Comparison of ENCODE assay signal across 15 cellular contexts in genomic region chr12:50661300-50662120, GRCh38.
DNase-seq lines count a peak whose midpoint lies in the region; ATAC-seq and TF ChIP-seq lines count a peak whose summit lies in the region.
"Had no signal": no experiment of that assay in that cellular context is flagged by ENCODE, and none has a peak within 500 bp of the region (broad histone marks: within the 10 kb centered on the region; RNA-seq: fewer than 3 reads in every experiment).

No MANE protein-coding gene starts in this region.

- H3K4ac ChIP-seq in H9 (ENCODE audit: low read depth, low read length), result no peak overlapping the region

- H4K91ac ChIP-seq in H9 (ENCODE audit: insufficient read length, low read depth, low read length), result no peak overlapping the region

- H2AFZ ChIP-seq in mammary epithelial cell (ENCODE audit: low read depth, low read length) (no peak overlapping the region), H9 (ENCODE audit: low read length) (no peak overlapping the region)
- H2AFZ ChIP-seq: PC-9 had no signal

- no peaks in the 10 kb centered on the region for H3K27me3 Mint-ChIP-seq in activated CD4-positive, alpha-beta memory T cell treated with anti-CD3 and anti-CD28 coated beads, Interleukin-2, amount 10 ng/mL, durations not matched to agents 7 days and 5 days
- H3K27me3 Mint-ChIP-seq in activated CD4-positive, alpha-beta memory T cell treated with anti-CD3 and anti-CD28 coated beads for 36 hours, result no peaks in the 10 kb centered on the region
- no peaks in the 10 kb centered on the region for H3K27me3 Mint-ChIP-seq in CD8-positive, alpha-beta T cell (ENCODE audit: low read depth)
- H3K27me3 Mint-ChIP-seq in H9 (ENCODE audit: low read depth), result no peaks in the 10 kb centered on the region
- H3K27me3 Mint-ChIP-seq: CD8-positive, alpha-beta memory T cell; dendritic cell treated with granulocyte-macrophage colony-stimulating factor and Interleukin-4, amounts not matched to agents 40 ng/mL and 50 ng/mL, for 4 days had no signal

- no peaks in the 10 kb centered on the region for H3K27me3 ChIP-seq in mammary epithelial cell (ENCODE audit: insufficient read depth, low read length)
- H3K27me3 ChIP-seq in CD8-positive, alpha-beta T cell (ENCODE audit: insufficient read depth, low read length), result no peaks in the 10 kb centered on the region
- H3K27me3 ChIP-seq in H9 (ENCODE audit: insufficient read depth, low read length), result no peaks in the 10 kb centered on the region

- CTCF ChIA-PET in activated CD4-positive, alpha-beta memory T cell treated with anti-CD3 and anti-CD28 coated beads, Interleukin-2, amount 10 ng/mL, durations not matched to agents 7 days and 5 days (lab: Charles Lee), result interaction anchor here (0.8 kb wide), 1 partner anchor 103 kb away, joined by 3 read pairs; the partner anchor contains the start of gene ATF1
- CTCF ChIA-PET in activated CD4-positive, alpha-beta memory T cell treated with anti-CD3 and anti-CD28 coated beads for 36 hours (lab: Charles Lee), result no interaction called here
- CTCF ChIA-PET in mammary epithelial cell (lab: Charles Lee; ENCODE audit: low non-redundant PET), result no interaction called here
- CTCF ChIA-PET in CD8-positive, alpha-beta T cell (lab: Charles Lee), result interaction anchor here (0.8 to 1.3 kb wide), 2 partner anchors 11 to 1711 kb away, joined by 3 to 4 read pairs; no protein-coding TSS in a partner anchor

- H3K36me3 ChIP-seq in mammary epithelial cell (ENCODE audit: insufficient read depth, low read length), result peaks cover 4% of the 10 kb centered on the region
- H3K36me3 ChIP-seq in CD8-positive, alpha-beta T cell (ENCODE audit: insufficient read depth, low read length), result peaks cover 7% of the 10 kb centered on the region

- H2BK5ac ChIP-seq in H9 (ENCODE audit: insufficient read length, low read length), result no peak overlapping the region

- DNase-seq in activated CD4-positive, alpha-beta memory T cell treated with anti-CD3 and anti-CD28 coated beads, Interleukin-2, amount 10 ng/mL, durations not matched to agents 7 days and 5 days, result no peak
- DNase-seq in activated CD4-positive, alpha-beta memory T cell treated with anti-CD3 and anti-CD28 coated beads for 36 hours, result no peak
- DNase-seq in globus pallidus (ENCODE audit: low spot score) (peak; percentile 73), mammary epithelial cell (no peak), H9 (no peak)
- DNase-seq in CD8-positive, alpha-beta T cell, result no peak
- DNase-seq: CD8-positive, alpha-beta memory T cell; HFFc6; PC-9 had no signal

- no peaks in the 10 kb centered on the region for H3K9me3 Mint-ChIP-seq in activated CD4-positive, alpha-beta memory T cell treated with anti-CD3 and anti-CD28 coated beads, Interleukin-2, amount 10 ng/mL, durations not matched to agents 7 days and 5 days
- no peaks in the 10 kb centered on the region for H3K9me3 Mint-ChIP-seq in activated CD4-positive, alpha-beta memory T cell treated with anti-CD3 and anti-CD28 coated beads for 36 hours
- no peaks in the 10 kb centered on the region for H3K9me3 Mint-ChIP-seq in CD8-positive, alpha-beta T cell
- H3K9me3 Mint-ChIP-seq in H9, result no peaks in the 10 kb centered on the region
- H3K9me3 Mint-ChIP-seq: activated naive CD4-positive, alpha-beta T cell treated with anti-CD3 and anti-CD28 coated beads, Interleukin-2, amount 50 U/mL, for 72 hours; CD8-positive, alpha-beta memory T cell; dendritic cell treated with granulocyte-macrophage colony-stimulating factor and Interleukin-4, amounts not matched to agents 40 ng/mL and 50 ng/mL, for 4 days; HFFc6; T-helper 2 cell treated with Interferon-gamma antibody and Interleukin-4, amounts not matched to agents 5 μg/mL and 100 μg/mL, for 36 hours had no signal

- no peak overlapping the region for H3K23ac ChIP-seq in H9 (ENCODE audit: insufficient read length, low read depth, low read length)

- ATAC-seq in HG03460 (IDR thresholded peaks at IDR 0.05; ENCODE audit: unreplicated experiment) (peak; percentile 38), HG03457 (IDR thresholded peaks at IDR 0.05; ENCODE audit: unreplicated experiment) (no peak)
- no peak for ATAC-seq in CD8-positive, alpha-beta T cell

- no peak overlapping the region for H2AK5ac ChIP-seq in H9 (ENCODE audit: insufficient read length, low read length)

- H3K27ac ChIP-seq in mammary epithelial cell (ENCODE audit: insufficient read depth, low read depth, low read length) (no peak overlapping the region), H9 (ENCODE audit: insufficient read length, low read depth, low read length) (no peak overlapping the region)
- H3K27ac ChIP-seq in CD8-positive, alpha-beta T cell (ENCODE audit: low read depth, low read length), result no peak overlapping the region
- H3K27ac ChIP-seq: HL-60, PC-9 had no signal

- no peak overlapping the region for H3T11ph ChIP-seq in H9 (ENCODE audit: low read length)

- H3K79me1 ChIP-seq in H9 (ENCODE audit: insufficient read depth, low read depth, low read length, poor library complexity, severe bottlenecking), result no peaks in the 10 kb centered on the region

- no peaks in the 10 kb centered on the region for H3K23me2 ChIP-seq in H9 (ENCODE audit: insufficient read length, low read depth, low read length, poor library complexity, severe bottlenecking)

- in situ Hi-C loops in mammary epithelial cell (cut with MboI; ENCODE audit: low sequenced_read_pairs in 2 of 2), result no loop called here

- H3K36me3 Mint-ChIP-seq in activated CD4-positive, alpha-beta memory T cell treated with anti-CD3 and anti-CD28 coated beads, Interleukin-2, amount 10 ng/mL, durations not matched to agents 7 days and 5 days (ENCODE audit: low read depth), result peaks cover 7% of the 10 kb centered on the region
- H3K36me3 Mint-ChIP-seq in activated CD4-positive, alpha-beta memory T cell treated with anti-CD3 and anti-CD28 coated beads for 36 hours, result peaks cover 12% of the 10 kb centered on the region
- H3K36me3 Mint-ChIP-seq in CD8-positive, alpha-beta T cell, result peaks cover 45% of the 10 kb centered on the region
- peaks cover 0 to 5% (median 0%) of the 10 kb centered on the region in 3 experiments; a peak in 2 of 7 replicates for H3K36me3 Mint-ChIP-seq in H9 (ENCODE audit: insufficient read depth in 1 of 3, low read depth in 3 of 3)
- H3K36me3 Mint-ChIP-seq: activated naive CD4-positive, alpha-beta T cell treated with anti-CD3 and anti-CD28 coated beads, Interleukin-2, amount 50 U/mL, for 72 hours had no signal

- dilution Hi-C loops in mammary epithelial cell (cut with HindIII; ENCODE audit: low sequenced_read_pairs), result no loop called here

- no peak overlapping the region for H4K8ac ChIP-seq in H9 (replicated peaks; ENCODE audit: insufficient read length, low read depth, low read length)

- H3K79me2 ChIP-seq in mammary epithelial cell (ENCODE audit: insufficient read depth, low read length), result peaks cover 7% of the 10 kb centered on the region
- H3K79me2 ChIP-seq in H9 (ENCODE audit: insufficient read depth, low read length), result no peaks in the 10 kb centered on the region; the same call in 1 of the 2 replicates

- intact Hi-C loops in activated CD4-positive, alpha-beta memory T cell treated with anti-CD3 and anti-CD28 coated beads for 36 hours (cut with micrococcal nuclease), result no loop called here
- intact Hi-C loops in mammary epithelial cell (cut with micrococcal nuclease), result no loop called here
- intact Hi-C loops in CD8-positive, alpha-beta T cell (cut with DNase I, micrococcal nuclease), result no loop called here

- H4K20me1 ChIP-seq in mammary epithelial cell (ENCODE audit: insufficient read depth, low read length), result no peaks in the 10 kb centered on the region
- H4K20me1 ChIP-seq in H9 (ENCODE audit: control insufficient read depth, insufficient read depth, insufficient read length), result no peaks in the 10 kb centered on the region

- no peak overlapping the region for H2BK20ac ChIP-seq in H9 (ENCODE audit: low read depth, low read length, poor library complexity, severe bottlenecking)

- H3K4me3 ChIP-seq in mammary epithelial cell (replicated peaks in 1 of 3; ENCODE audit: insufficient read depth in 1 of 3, low read depth in 2 of 3, low read length in 3 of 3), result no peak overlapping the region
- H3K4me3 ChIP-seq in CD8-positive, alpha-beta T cell (ENCODE audit: low read depth, low read length), result no peak overlapping the region
- H3K4me3 ChIP-seq: PC-9 had no signal

- H3K27ac Mint-ChIP-seq in activated CD4-positive, alpha-beta memory T cell treated with anti-CD3 and anti-CD28 coated beads, Interleukin-2, amount 10 ng/mL, durations not matched to agents 7 days and 5 days, result peak overlapping the region; percentile 52
- H3K27ac Mint-ChIP-seq in activated CD4-positive, alpha-beta memory T cell treated with anti-CD3 and anti-CD28 coated beads for 36 hours, result no peak overlapping the region
- no peak overlapping the region for H3K27ac Mint-ChIP-seq in CD8-positive, alpha-beta T cell
- H3K27ac Mint-ChIP-seq in H9, result no peak overlapping the region
- H3K27ac Mint-ChIP-seq: dendritic cell treated with granulocyte-macrophage colony-stimulating factor and Interleukin-4, amounts not matched to agents 40 ng/mL and 50 ng/mL, for 4 days; HFFc6; T-helper 2 cell treated with Interferon-gamma antibody and Interleukin-4, amounts not matched to agents 5 μg/mL and 100 μg/mL, for 36 hours had no signal

- TF ChIP-seq CTCF in mammary epithelial cell (conservative IDR thresholded peaks at IDR 0.05 in 1 of 2, IDR thresholded peaks at IDR 0.05 in 1 of 2; ENCODE audit: extremely low read depth in 1 of 2, insufficient read depth in 1 of 2, low read depth in 1 of 2, low read length in 2 of 2), result no peak
- TF ChIP-seq CTCF in CD8-positive, alpha-beta T cell (IDR thresholded peaks at IDR 0.05), result no peak
- TF ChIP-seq CTCF in H9 (conservative IDR thresholded peaks at IDR 0.05), result no peak

- BruUV-seq in mammary epithelial cell (replicated peaks; lab: Mats Ljungman, UMichigan), result no TSS peak

- H2BK12ac ChIP-seq in H9 (ENCODE audit: insufficient read length, low read depth, low read length), result no peak overlapping the region

- H2BK15ac ChIP-seq in H9 (ENCODE audit: low read depth, low read length), result no peak overlapping the region

- H3K56ac ChIP-seq in H9 (ENCODE audit: insufficient read length, low read depth, low read length), result no peak overlapping the region

- POLR2A ChIA-PET in activated CD4-positive, alpha-beta memory T cell treated with anti-CD3 and anti-CD28 coated beads, Interleukin-2, amount 10 ng/mL, durations not matched to agents 7 days and 5 days (lab: Charles Lee), result no interaction called here
- POLR2A ChIA-PET in activated CD4-positive, alpha-beta memory T cell treated with anti-CD3 and anti-CD28 coated beads for 36 hours (lab: Charles Lee), result interaction anchor here (0.8 kb wide), 1 partner anchor 18 kb away, joined by 3 read pairs; no protein-coding TSS in a partner anchor
- POLR2A ChIA-PET in CD8-positive, alpha-beta T cell (lab: Charles Lee), result no interaction called here

- H3K9ac ChIP-seq in mammary epithelial cell (ENCODE audit: insufficient read depth, low read length) (no peak overlapping the region), H9 (ENCODE audit: extremely low read depth, insufficient read length, low read length) (no peak overlapping the region)

- no peak overlapping the region for H4K5ac ChIP-seq in H9 (ENCODE audit: insufficient read length, low read depth, low read length)

- H3K14ac ChIP-seq in H9 (ENCODE audit: insufficient read depth, low read length), result no peak overlapping the region

- H2BK120ac ChIP-seq in H9 (ENCODE audit: low read depth, low read length, poor library complexity, severe bottlenecking), result no peak overlapping the region

- H3K4me1 ChIP-seq in mammary epithelial cell (ENCODE audit: insufficient read depth, low read length), result no peaks in the 10 kb centered on the region
- H3K4me1 ChIP-seq in CD8-positive, alpha-beta T cell (ENCODE audit: insufficient read depth, low read length), result no peaks in the 10 kb centered on the region
- H3K4me1 ChIP-seq in H9 (ENCODE audit: insufficient read depth, low read length), result no peaks in the 10 kb centered on the region

- H3K4me3 Mint-ChIP-seq in activated CD4-positive, alpha-beta memory T cell treated with anti-CD3 and anti-CD28 coated beads, Interleukin-2, amount 10 ng/mL, durations not matched to agents 7 days and 5 days, result no peak overlapping the region
- no peak overlapping the region for H3K4me3 Mint-ChIP-seq in activated CD4-positive, alpha-beta memory T cell treated with anti-CD3 and anti-CD28 coated beads for 36 hours
- H3K4me3 Mint-ChIP-seq in CD8-positive, alpha-beta T cell, result no peak overlapping the region
- no peak overlapping the region for H3K4me3 Mint-ChIP-seq in H9
- H3K4me3 Mint-ChIP-seq: CD8-positive, alpha-beta memory T cell; dendritic cell treated with granulocyte-macrophage colony-stimulating factor and Interleukin-4, amounts not matched to agents 40 ng/mL and 50 ng/mL, for 4 days; HFFc6; T-helper 2 cell treated with Interferon-gamma antibody and Interleukin-4, amounts not matched to agents 5 μg/mL and 100 μg/mL, for 36 hours had no signal

- H3K4me1 Mint-ChIP-seq in activated CD4-positive, alpha-beta memory T cell treated with anti-CD3 and anti-CD28 coated beads, Interleukin-2, amount 10 ng/mL, durations not matched to agents 7 days and 5 days, result no peaks in the 10 kb centered on the region
- H3K4me1 Mint-ChIP-seq in activated CD4-positive, alpha-beta memory T cell treated with anti-CD3 and anti-CD28 coated beads for 36 hours (ENCODE audit: low read depth), result peaks cover 3% of the 10 kb centered on the region
- peaks cover 4% of the 10 kb centered on the region for H3K4me1 Mint-ChIP-seq in CD8-positive, alpha-beta T cell (ENCODE audit: low read depth)
- H3K4me1 Mint-ChIP-seq in H9, result peaks cover 3 to 5% of the 10 kb centered on the region in 2 experiments; a peak in 2 of 4 replicates
- H3K4me1 Mint-ChIP-seq: CD8-positive, alpha-beta memory T cell had no signal

- H3K18ac ChIP-seq in H9 (ENCODE audit: insufficient read length, low read depth, low read length), result no peak overlapping the region

- H3K9me3 ChIP-seq in mammary epithelial cell (replicated peaks; ENCODE audit: insufficient read depth, low read length) (no peaks in the 10 kb centered on the region), H9 (ENCODE audit: control insufficient read depth, low read depth, low read length) (no peaks in the 10 kb centered on the region)
- no peaks in the 10 kb centered on the region for H3K9me3 ChIP-seq in CD8-positive, alpha-beta T cell (ENCODE audit: low read length)

- 59% methylated on average over 6 of the region's 7 CpGs for WGBS in mammary epithelial cell (ENCODE audit: low coverage, missing lambda C conversion rate)
- no CpG with 5 or more reads among the region's 7 CpGs for WGBS in H9 (ENCODE audit: extremely low coverage, insufficient read length, low lambda C conversion rate)

- H3K4me2 ChIP-seq in mammary epithelial cell (ENCODE audit: insufficient read depth, low read depth, low read length), result no peak overlapping the region
- no peak overlapping the region for H3K4me2 ChIP-seq in H9 (ENCODE audit: insufficient read depth, insufficient read length, low read length)
- H3K4me2 ChIP-seq: PC-9 had no signal

Comparison
In these comparisons a context has a peak if more than half of its experiments do, and no peak if none do; other contexts are left out.
1. CTCF ChIA-PET loops: an anchor here in activated CD4-positive, alpha-beta memory T cell treated with anti-CD3 and anti-CD28 coated beads, Interleukin-2, amount 10 ng/mL, durations not matched to agents 7 days and 5 days (0.8 kb wide) and CD8-positive, alpha-beta T cell (0.8 to 1.3 kb wide); none called in activated CD4-positive, alpha-beta memory T cell treated with anti-CD3 and anti-CD28 coated beads for 36 hours and mammary epithelial cell.